8 cellular contexts compared by ENCODE assay signal in genomic region chr1:37989381-37989930, GRCh38. TPM values are rescaled to one million over a fixed set of nuclear protein-coding genes. Genes with fewer than 3 reads are reported as not detected.
DNase-seq lines count a peak whose midpoint lies in the region; ATAC-seq and TF ChIP-seq lines count a peak whose summit lies in the region.

No MANE protein-coding gene starts in this region.

- peak overlapping the region; percentile 90 for H3K4me3 Mint-ChIP-seq in Caco-2 (ENCODE audit: unreplicated experiment)
- H3K4me3 Mint-ChIP-seq in effector memory CD8-positive, alpha-beta T cell = peak overlapping the region; percentile 88 to 98

- CTCF ChIA-PET in Caco-2 (lab: Charles Lee) = interaction anchor here (0.6 to 1.1 kb wide), 2 partner anchors 23 to 177 kb away, joined by 3 read pairs; no protein-coding TSS in a partner anchor

- peak overlapping the region; percentile 94 for H3K27ac Mint-ChIP-seq in Caco-2 (ENCODE audit: unreplicated experiment)
- peak overlapping the region; percentile 89 to 98 for H3K27ac Mint-ChIP-seq in effector memory CD8-positive, alpha-beta T cell

- H3K4me3 ChIP-seq in Caco-2 (ENCODE audit: low read depth, low read length) (peak overlapping the region; percentile 63), HUES64 (ENCODE audit: low read length) (peak overlapping the region; percentile 87), mucosa of rectum (ENCODE audit: low read length in 2 of 2) (peak overlapping the region; percentile 97 to 99), uterus (peak overlapping the region; percentile 85 to 88)

- intact Hi-C loops in Caco-2 (cut with micrococcal nuclease; ENCODE audit: unreplicated experiment) (loop anchor here (5.0 kb wide), 1 partner anchor 112 kb away; no protein-coding TSS in a partner anchor), uterus (cut with DNase I; ENCODE audit: low total_unique reads) (no loop called here)

- H3K9ac ChIP-seq in HUES64 (ENCODE audit: low read depth, low read length) = peak overlapping the region; percentile 88
- H3K9ac ChIP-seq in mucosa of rectum (ENCODE audit: low read depth in 1 of 2, low read length in 2 of 2) = peak overlapping the region; percentile 74 to 91

- H3K27ac ChIP-seq in HUES64 (ENCODE audit: low read depth, low read length) (peak overlapping the region; percentile 73), mucosa of rectum (ENCODE audit: low read depth in 2 of 2, low read length in 2 of 2) (peak overlapping the region; percentile 63 to 83), uterus (peak overlapping the region; percentile 66 to 71)

- peaks cover 44% of the 10 kb centered on the region for H3K36me3 Mint-ChIP-seq in Caco-2 (ENCODE audit: insufficient read depth, unreplicated experiment)
- peaks cover 38% of the 10 kb centered on the region for H3K36me3 Mint-ChIP-seq in effector memory CD8-positive, alpha-beta T cell (ENCODE audit: insufficient read depth)

- no peak for TF ChIP-seq POLR2A in uterus (IDR thresholded peaks at IDR 0.05)

- TSS peak; percentile 45 for BruUV-seq in Caco-2 (replicated peaks; lab: Mats Ljungman, UMichigan)

- H3K4me1 Mint-ChIP-seq in Caco-2 (ENCODE audit: low read depth, unreplicated experiment) = peaks cover 5% of the 10 kb centered on the region
- peaks cover 11 to 25% of the 10 kb centered on the region in 2 donors for H3K4me1 Mint-ChIP-seq in effector memory CD8-positive, alpha-beta T cell (ENCODE audit: low read depth in 2 of 2)

- H3K27me3 ChIP-seq in Caco-2 (replicated peaks; ENCODE audit: control insufficient read depth, insufficient read depth, low read length) (no peaks in the 10 kb centered on the region), HUES64 (ENCODE audit: insufficient read depth, low read length) (no peaks in the 10 kb centered on the region), mucosa of rectum (ENCODE audit: control insufficient read depth in 2 of 2, insufficient read depth in 2 of 2, low read length in 2 of 2) (no peaks in the 10 kb centered on the region), uterus (no peaks in the 10 kb centered on the region)

- DNase-seq in Caco-2 = peak in 1 of 2 experiments; percentile 26
- DNase-seq in effector memory CD8-positive, alpha-beta T cell = peak in 1 of 3 experiments; percentile 30
- DNase-seq in uterus = no peak
- DNase-seq in DMS153 treated with DMSO at 0.1 percent for 48 hours (lab: John Stamatoyannopoulos, UW; ENCODE audit: unreplicated experiment) = no peak

- no peaks in the 10 kb centered on the region for H3K9me3 Mint-ChIP-seq in Caco-2 (ENCODE audit: unreplicated experiment)
- no peaks in the 10 kb centered on the region for H3K9me3 Mint-ChIP-seq in effector memory CD8-positive, alpha-beta T cell

- under 1% methylated on average over 30 of the region's 30 CpGs for WGBS in HUES64

- H3K9me3 ChIP-seq in Caco-2 (no peaks in the 10 kb centered on the region), HUES64 (ENCODE audit: insufficient read depth, low read depth, low read length) (no peaks in the 10 kb centered on the region), mucosa of rectum (ENCODE audit: control insufficient read depth in 2 of 2, low read length in 2 of 2) (no peaks in the 10 kb centered on the region), uterus (no peaks in the 10 kb centered on the region)

- TF ChIP-seq CTCF in Caco-2 (IDR thresholded peaks at IDR 0.05; ENCODE audit: insufficient read depth in 1 of 2, low read depth in 1 of 2, low read length in 1 of 2, severe bottlenecking in 1 of 2, unreplicated experiment in 1 of 2) (no peak), uterus (IDR thresholded peaks at IDR 0.05) (no peak)

- ATAC-seq in GM21360 (IDR thresholded peaks at IDR 0.05; ENCODE audit: unreplicated experiment) = peak; percentile 25
- ATAC-seq in activated CD4-positive, CD25-positive, alpha-beta regulatory T cell treated with anti-CD3 and anti-CD28 coated beads, Interleukin-2, amount 50 U/mL, for 24 hours = peak; percentile 21 to 23
- peak; percentile 28 for ATAC-seq in effector memory CD8-positive, alpha-beta T cell (replicated peaks)

- H3K4me1 ChIP-seq in Caco-2 (peaks cover 9% of the 10 kb centered on the region; the same call in 1 of the 2 replicates), HUES64 (ENCODE audit: insufficient read depth, low read length) (peaks cover 5% of the 10 kb centered on the region; the same call in 1 of the 2 replicates), mucosa of rectum (ENCODE audit: control insufficient read depth in 2 of 2, insufficient read depth in 2 of 2, low read length in 2 of 2) (peaks cover 5 to 7% of the 10 kb centered on the region in 2 donors), uterus (peaks cover 5 to 12% of the 10 kb centered on the region in 2 donors)

- peaks cover 1% of the 10 kb centered on the region; the same call in 1 of the 2 replicates for H3K36me3 ChIP-seq in Caco-2 (ENCODE audit: control insufficient read depth, insufficient read depth, low read length)
- H3K36me3 ChIP-seq in HUES64 (ENCODE audit: insufficient read depth, low read length) = peaks cover 42% of the 10 kb centered on the region
- H3K36me3 ChIP-seq in mucosa of rectum (ENCODE audit: control insufficient read depth in 2 of 2, insufficient read depth in 2 of 2, low read length in 2 of 2) = peaks cover 17 to 23% of the 10 kb centered on the region in 2 donors
- H3K36me3 ChIP-seq in uterus = no peaks in the 10 kb centered on the region

- no peaks in the 10 kb centered on the region for H3K27me3 Mint-ChIP-seq in Caco-2 (ENCODE audit: insufficient read depth, unreplicated experiment)
- H3K27me3 Mint-ChIP-seq in effector memory CD8-positive, alpha-beta T cell = no peaks in the 10 kb centered on the region

- POLR2A ChIA-PET in Caco-2 (lab: Charles Lee) = interaction anchor here (1.7 kb wide), 1 partner anchor 23 kb away, joined by 4 read pairs; the partner anchor contains the start of gene UTP11

RNA-seq across cellular contexts. Expression of gene SF3A3, which starts 0.4 kb away (rescaled TPM):
- 72.6 and 79.3 TPM in 2 replicates for total RNA-seq in Caco-2 (2022)
- polyA plus RNA-seq in HUES64 (2013, experiment 1 of 2) = 123 TPM
- polyA plus RNA-seq in HUES64 (2013, experiment 2 of 2) = 106 TPM
- 100 to 1,000 TPM in 1 of 4 donors, 10 to 100 TPM in 3; 22.6 to 102 (median 45.4) TPM for total RNA-seq in uterus

RNA-seq across cellular contexts. Expression of gene FHL3, which starts 15.9 kb away (rescaled TPM):
- total RNA-seq in Caco-2 (2022) (11.8 and 11.9 TPM in 2 replicates), uterus (10 to 100 TPM; 21.0 to 97.5 (median 42.1) TPM)
- 19.7 TPM for polyA plus RNA-seq in HUES64 (2013, experiment 1 of 2)
- polyA plus RNA-seq in HUES64 (2013, experiment 2 of 2) = 20.8 TPM

RNA-seq across cellular contexts. Expression of gene UTP11, which starts 23.1 kb away (rescaled TPM):
- 29.1 and 33.2 TPM in 2 replicates for total RNA-seq in Caco-2 (2022)
- polyA plus RNA-seq in HUES64 (2013, experiment 1 of 2) = 64.1 TPM
- polyA plus RNA-seq in HUES64 (2013, experiment 2 of 2) = 66.8 TPM
- total RNA-seq in uterus = 10 to 100 TPM in 3 of 4 donors, 1 to 10 TPM in 1; 8.2 to 60.3 (median 36.9) TPM

RNA-seq across cellular contexts. Expression of gene INPP5B, which starts 42.6 kb away (rescaled TPM):
- total RNA-seq in Caco-2 (2022) (15.8 and 18.8 TPM in 2 replicates), uterus (10 to 100 TPM; 20.2 to 79.4 (median 46.8) TPM)
- polyA plus RNA-seq in HUES64 (2013, experiment 1 of 2) = 11.1 TPM
- polyA plus RNA-seq in HUES64 (2013, experiment 2 of 2) = 12.6 TPM

RNA-seq across cellular contexts. Expression of gene POU3F1, which starts 57.1 kb away (rescaled TPM):
- total RNA-seq in Caco-2 (2022) = not detected in 2 replicates
- polyA plus RNA-seq in HUES64 (2013, experiment 1 of 2) = 7.4 TPM
- polyA plus RNA-seq in HUES64 (2013, experiment 2 of 2) = 9.1 TPM
- total RNA-seq in uterus = not detected
